In genomic region chr13:75415720-75416119, GRCh38 we compare ENCODE assay signal across 11 cellular contexts.
DNase-seq lines count a peak whose midpoint lies in the region; ATAC-seq and TF ChIP-seq lines count a peak whose summit lies in the region.
"Had no signal": no experiment of that assay in that cellular context is flagged by ENCODE, and none has a peak within 500 bp of the region (broad histone marks: within the 10 kb centered on the region; RNA-seq: fewer than 3 reads in every experiment).

No MANE protein-coding gene starts in this region.

- H3K27me3 ChIP-seq in HCT116 (ENCODE audit: insufficient read depth, low read length) (no peaks in the 10 kb centered on the region), cardiac muscle cell (no peaks in the 10 kb centered on the region), subcutaneous abdominal adipose tissue (ENCODE audit: control insufficient read depth in 5 of 5, insufficient read depth in 4 of 5, low read length in 5 of 5) (no peaks in the 10 kb centered on the region), esophagus muscularis mucosa (no peaks in the 10 kb centered on the region)

- ATAC-seq in HCT116, result no peak
- no peak for ATAC-seq in HG03469 (IDR thresholded peaks at IDR 0.05; ENCODE audit: unreplicated experiment)

- no TSS peak for BruUV-seq in HCT116 (replicated peaks; lab: Mats Ljungman, UMichigan)

- POLR2A ChIA-PET in HCT116 (lab: Charles Lee), result no interaction called here

- H3K4me1 ChIP-seq in HCT116 (ENCODE audit: control insufficient read depth in 1 of 2, insufficient read depth in 2 of 2, low read length in 2 of 2) (peaks cover 23 to 24% of the 10 kb centered on the region in 2 experiments), cardiac muscle cell (ENCODE audit: low read depth) (peaks cover 52% of the 10 kb centered on the region), subcutaneous abdominal adipose tissue (ENCODE audit: control insufficient read depth in 5 of 5, insufficient read depth in 5 of 5, low read length in 5 of 5) (peaks cover 0 to 66% (median 45%) of the 10 kb centered on the region in 5 donors), esophagus muscularis mucosa (peaks cover 50 to 59% (median 54%) of the 10 kb centered on the region in 4 donors)

- TF ChIP-seq EP300 in esophagus muscularis mucosa (IDR thresholded peaks at IDR 0.05), result no peak

- H2AFZ ChIP-seq in HCT116 (ENCODE audit: low read depth, low read length, poor library complexity, severe bottlenecking), result no peak overlapping the region

- CTCF ChIA-PET in HCT116 (lab: Charles Lee), result no interaction called here

- no peak overlapping the region for H3K4me3 ChIP-seq in HCT116 (replicated peaks in 1 of 2; ENCODE audit: low read depth in 1 of 2, low read length in 2 of 2)
- H3K4me3 ChIP-seq in cardiac muscle cell, result no peak overlapping the region
- no peak overlapping the region for H3K4me3 ChIP-seq in subcutaneous abdominal adipose tissue (ENCODE audit: low read depth in 1 of 5, low read length in 5 of 5)
- H3K4me3 ChIP-seq in esophagus muscularis mucosa, result no peak overlapping the region
- H3K4me3 ChIP-seq: prostate gland had no signal

- H3K79me2 ChIP-seq in HCT116 (ENCODE audit: insufficient read depth, low read length), result peaks cover 14% of the 10 kb centered on the region; the same call in 1 of the 2 replicates

- RAD21 ChIA-PET in HCT116 (lab: Charles Lee; ENCODE audit: low non-redundant PET in 1 of 2, low total read pairs in 2 of 2, uncharacterized antibody in 2 of 2, unreplicated experiment in 2 of 2), result no interaction called here

- TF ChIP-seq POLR2A in HCT116 (IDR thresholded peaks at IDR 0.05; ENCODE audit: borderline replicate concordance, extremely low read depth, insufficient read depth, insufficient read length) (no peak), esophagus muscularis mucosa (IDR thresholded peaks at IDR 0.05; ENCODE audit: low read depth) (no peak)

- H3K36me3 ChIP-seq in HCT116 (ENCODE audit: control insufficient read depth in 1 of 2, insufficient read depth in 2 of 2, low read length in 2 of 2) (no peaks in the 10 kb centered on the region), cardiac muscle cell (no peaks in the 10 kb centered on the region), subcutaneous abdominal adipose tissue (ENCODE audit: control insufficient read depth in 5 of 5, insufficient read depth in 5 of 5, low read length in 5 of 5) (no peaks in the 10 kb centered on the region), esophagus muscularis mucosa (no peaks in the 10 kb centered on the region)
- H3K36me3 ChIP-seq: prostate gland had no signal

- H3K9ac ChIP-seq in HCT116 (ENCODE audit: low read length) (no peak overlapping the region), subcutaneous abdominal adipose tissue (ENCODE audit: low read length in 5 of 5) (peak overlapping the region in 1 of 5 donors; percentile 34)

- DNase-seq in HCT116 (ENCODE audit: low read depth, low spot score) (no peak), SKM-1 treated with dmso at 0.1 percent for 144 hours (lab: John Stamatoyannopoulos, UW; ENCODE audit: unreplicated experiment) (peak; percentile 55), cardiac muscle cell (ENCODE audit: low read depth in 1 of 2, low spot score in 1 of 2) (peak in 1 of 2 donors; percentile 83), mesenteric fat pad (ENCODE audit: low spot score) (no peak), esophagus muscularis mucosa (ENCODE audit: extremely low spot score) (no peak), NCI-H1694 treated with DMSO at 0.1 percent for 48 hours (lab: John Stamatoyannopoulos, UW) (no peak)
- DNase-seq: NCI-H524 had no signal

- TF ChIP-seq CTCF in HCT116 (IDR thresholded peaks at IDR 0.05 in 2 of 3, conservative IDR thresholded peaks at IDR 0.05 in 1 of 3; ENCODE audit: borderline replicate concordance in 1 of 3, insufficient read depth in 1 of 3, low read depth in 2 of 3, low read length in 2 of 3), result no peak
- no peak for TF ChIP-seq CTCF in cardiac muscle cell (IDR thresholded peaks at IDR 0.05; ENCODE audit: low read depth, low read length)
- no peak for TF ChIP-seq CTCF in esophagus muscularis mucosa (IDR thresholded peaks at IDR 0.05)

- H3K4me2 ChIP-seq in HCT116 (ENCODE audit: low read length), result no peak overlapping the region; the same call in 1 of the 2 replicates

- H4K20me1 ChIP-seq in HCT116 (ENCODE audit: insufficient read depth), result 0 out of 2 replicates have a peak, but pooled peaks cover 4% of the 10 kb centered on the region

- no peaks in the 10 kb centered on the region for H3K9me2 ChIP-seq in HCT116 (ENCODE audit: insufficient read depth)

- H3K9me3 ChIP-seq in HCT116 (ENCODE audit: control insufficient read depth in 1 of 2, insufficient read depth in 1 of 2, low read depth in 1 of 2, low read length in 2 of 2), result no peaks in the 10 kb centered on the region
- H3K9me3 ChIP-seq in cardiac muscle cell (ENCODE audit: low read depth), result no peaks in the 10 kb centered on the region
- no peaks in the 10 kb centered on the region for H3K9me3 ChIP-seq in subcutaneous abdominal adipose tissue (ENCODE audit: control insufficient read depth in 5 of 5, low read length in 5 of 5)
- no peaks in the 10 kb centered on the region for H3K9me3 ChIP-seq in esophagus muscularis mucosa
- H3K9me3 ChIP-seq: prostate gland had no signal

- intact Hi-C loops in HCT116 (cut with micrococcal nuclease) (no loop called here), esophagus muscularis mucosa (cut with DNase I) (no loop called here)

- no peak overlapping the region for H3K27ac ChIP-seq in HCT116 (ENCODE audit: low read depth, low read length)
- H3K27ac ChIP-seq in cardiac muscle cell, result peak overlapping the region; percentile 52
- peak overlapping the region; percentile 64 for H3K27ac ChIP-seq in subcutaneous abdominal adipose tissue (ENCODE audit: low read depth, low read length)
- peak overlapping the region in 2 of 4 donors; percentile 35 to 37 for H3K27ac ChIP-seq in esophagus muscularis mucosa (replicated peaks in 1 of 4)
- H3K27ac ChIP-seq: prostate gland, VCaP had no signal

- no peak for TF ChIP-seq RAD21 in HCT116 (IDR thresholded peaks at IDR 0.05; ENCODE audit: low read depth)

TF ChIP-seq in HCT116, 20 proteins besides CTCF, POLR2A, EP300 and RAD21:
- no peak for TF ChIP-seq ZFX (IDR thresholded peaks at IDR 0.05)
- TF ChIP-seq CEBPB (IDR thresholded peaks at IDR 0.05; ENCODE audit: low read depth), result peak; percentile 88
- TF ChIP-seq YY1 (IDR thresholded peaks at IDR 0.05; ENCODE audit: extremely low read depth, insufficient replicate concordance, low read depth, low read length), result no peak
- TF ChIP-seq REST (IDR thresholded peaks at IDR 0.05; ENCODE audit: low read depth), result no peak
- no peak for TF ChIP-seq ATF3 (IDR thresholded peaks at IDR 0.05)
